ENCODE assay signal across 1 cellular context in the genomic region with DNA sequence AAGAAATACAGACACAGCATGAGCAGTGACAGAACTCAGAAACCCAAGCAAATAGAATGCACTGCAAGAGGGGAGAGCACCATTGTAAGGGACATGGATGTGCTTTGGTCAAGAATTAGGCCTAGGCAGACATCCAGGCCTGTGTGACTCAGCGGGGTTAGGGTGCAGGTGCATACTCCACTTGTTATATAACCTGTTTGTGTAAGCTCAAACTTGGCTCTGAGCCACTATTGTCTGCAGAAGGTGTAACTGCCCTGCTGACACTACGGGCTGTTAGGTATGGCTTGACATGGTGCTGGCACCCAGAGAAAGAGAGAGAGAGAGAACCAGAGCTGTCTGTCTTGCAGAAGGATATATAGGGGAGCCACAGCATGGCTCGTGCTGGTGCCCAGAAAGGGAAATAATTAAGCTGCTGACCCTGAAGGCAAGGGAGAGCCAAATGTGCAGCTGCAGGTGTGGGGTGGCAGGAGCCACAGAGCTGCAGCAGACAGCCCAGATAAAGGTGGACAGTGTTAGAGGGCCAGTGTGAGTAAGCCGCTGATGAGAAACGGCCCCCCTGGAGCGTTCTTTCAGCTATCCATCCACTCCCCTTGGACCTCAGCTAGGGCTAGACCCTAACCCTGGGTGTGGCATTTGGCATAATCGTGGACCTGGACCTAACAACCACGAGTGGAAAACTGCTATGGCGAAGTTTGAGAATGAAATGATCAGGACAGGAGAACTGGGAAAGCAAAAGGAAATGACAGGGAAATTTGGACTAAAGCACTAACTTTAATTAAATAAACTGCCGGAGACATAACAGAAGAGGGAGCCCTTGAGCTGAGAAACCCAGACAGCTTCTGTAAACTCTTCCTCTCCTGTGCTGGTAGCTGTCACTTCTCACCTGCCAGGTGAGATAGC.
TF ChIP-seq lines count a peak whose summit lies in the region.

No MANE protein-coding gene starts in this region.

TF ChIP-seq in HepG2, 621 proteins besides CTCF, POLR2A, EP300 and RAD21 (continued from another document):
- TF ChIP-seq, protein P1, sequence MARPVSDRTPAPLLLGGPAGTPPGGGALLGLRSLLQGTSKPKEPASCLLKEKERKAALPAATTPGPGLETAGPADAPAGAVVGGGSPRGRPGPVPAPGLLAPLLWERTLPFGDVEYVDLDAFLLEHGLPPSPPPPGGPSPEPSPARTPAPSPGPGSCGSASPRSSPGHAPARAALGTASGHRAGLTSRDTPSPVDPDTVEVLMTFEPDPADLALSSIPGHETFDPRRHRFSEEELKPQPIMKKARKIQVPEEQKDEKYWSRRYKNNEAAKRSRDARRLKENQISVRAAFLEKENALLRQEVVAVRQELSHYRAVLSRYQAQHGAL (CRISPR knock-in tag; IDR thresholded peaks at IDR 0.05; ENCODE audit: not compliant biosample characterization), result peak; percentile 77
- no peak for TF ChIP-seq RNF2 (conservative IDR thresholded peaks at IDR 0.05; ENCODE audit: low read depth)
- TF ChIP-seq, protein P2, sequence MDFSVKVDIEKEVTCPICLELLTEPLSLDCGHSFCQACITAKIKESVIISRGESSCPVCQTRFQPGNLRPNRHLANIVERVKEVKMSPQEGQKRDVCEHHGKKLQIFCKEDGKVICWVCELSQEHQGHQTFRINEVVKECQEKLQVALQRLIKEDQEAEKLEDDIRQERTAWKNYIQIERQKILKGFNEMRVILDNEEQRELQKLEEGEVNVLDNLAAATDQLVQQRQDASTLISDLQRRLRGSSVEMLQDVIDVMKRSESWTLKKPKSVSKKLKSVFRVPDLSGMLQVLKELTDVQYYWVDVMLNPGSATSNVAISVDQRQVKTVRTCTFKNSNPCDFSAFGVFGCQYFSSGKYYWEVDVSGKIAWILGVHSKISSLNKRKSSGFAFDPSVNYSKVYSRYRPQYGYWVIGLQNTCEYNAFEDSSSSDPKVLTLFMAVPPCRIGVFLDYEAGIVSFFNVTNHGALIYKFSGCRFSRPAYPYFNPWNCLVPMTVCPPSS (IDR thresholded peaks at IDR 0.05), result no peak
- TF ChIP-seq MTF1 (CRISPR knock-in tag; IDR thresholded peaks at IDR 0.05), result no peak
- TF ChIP-seq, protein P3, sequence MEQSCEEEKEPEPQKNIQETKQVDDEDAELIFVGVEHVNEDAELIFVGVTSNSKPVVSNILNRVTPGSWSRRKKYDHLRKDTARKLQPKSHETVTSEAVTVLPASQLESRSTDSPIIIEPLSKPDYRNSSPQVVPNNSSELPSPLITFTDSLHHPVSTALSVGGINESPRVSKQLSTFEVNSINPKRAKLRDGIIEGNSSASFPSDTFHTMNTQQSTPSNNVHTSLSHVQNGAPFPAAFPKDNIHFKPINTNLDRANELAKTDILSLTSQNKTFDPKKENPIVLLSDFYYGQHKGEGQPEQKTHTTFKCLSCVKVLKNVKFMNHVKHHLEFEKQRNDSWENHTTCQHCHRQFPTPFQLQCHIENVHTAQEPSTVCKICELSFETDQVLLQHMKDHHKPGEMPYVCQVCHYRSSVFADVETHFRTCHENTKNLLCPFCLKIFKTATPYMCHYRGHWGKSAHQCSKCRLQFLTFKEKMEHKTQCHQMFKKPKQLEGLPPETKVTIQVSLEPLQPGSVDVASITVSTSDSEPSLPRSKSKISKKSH (CRISPR knock-in tag; IDR thresholded peaks at IDR 0.05; ENCODE audit: borderline replicate concordance), result no peak
- TF ChIP-seq, protein P4, sequence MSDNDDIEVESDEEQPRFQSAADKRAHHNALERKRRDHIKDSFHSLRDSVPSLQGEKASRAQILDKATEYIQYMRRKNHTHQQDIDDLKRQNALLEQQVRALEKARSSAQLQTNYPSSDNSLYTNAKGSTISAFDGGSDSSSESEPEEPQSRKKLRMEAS (IDR thresholded peaks at IDR 0.05), result peak; percentile 65
- peak; percentile 68 for TF ChIP-seq STAG1 (CRISPR knock-in tag; IDR thresholded peaks at IDR 0.05)
- peak; percentile 28; the same call in 1 of the 2 replicates for TF ChIP-seq SAP130 (CRISPR knock-in tag; IDR thresholded peaks at IDR 0.05; ENCODE audit: low read depth)
- peak; percentile 47; the same call in 1 of the 2 replicates for TF ChIP-seq YEATS2 (CRISPR knock-in tag; IDR thresholded peaks at IDR 0.05; ENCODE audit: borderline replicate concordance)
- TF ChIP-seq ZNF17 (CRISPR knock-in tag; IDR thresholded peaks at IDR 0.05), result no peak
- TF ChIP-seq, protein P5, sequence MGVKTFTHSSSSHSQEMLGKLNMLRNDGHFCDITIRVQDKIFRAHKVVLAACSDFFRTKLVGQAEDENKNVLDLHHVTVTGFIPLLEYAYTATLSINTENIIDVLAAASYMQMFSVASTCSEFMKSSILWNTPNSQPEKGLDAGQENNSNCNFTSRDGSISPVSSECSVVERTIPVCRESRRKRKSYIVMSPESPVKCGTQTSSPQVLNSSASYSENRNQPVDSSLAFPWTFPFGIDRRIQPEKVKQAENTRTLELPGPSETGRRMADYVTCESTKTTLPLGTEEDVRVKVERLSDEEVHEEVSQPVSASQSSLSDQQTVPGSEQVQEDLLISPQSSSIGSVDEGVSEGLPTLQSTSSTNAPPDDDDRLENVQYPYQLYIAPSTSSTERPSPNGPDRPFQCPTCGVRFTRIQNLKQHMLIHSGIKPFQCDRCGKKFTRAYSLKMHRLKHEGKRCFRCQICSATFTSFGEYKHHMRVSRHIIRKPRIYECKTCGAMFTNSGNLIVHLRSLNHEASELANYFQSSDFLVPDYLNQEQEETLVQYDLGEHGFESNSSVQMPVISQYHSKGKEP (CRISPR knock-in tag; IDR thresholded peaks at IDR 0.05), result no peak
- TF ChIP-seq, protein P6, sequence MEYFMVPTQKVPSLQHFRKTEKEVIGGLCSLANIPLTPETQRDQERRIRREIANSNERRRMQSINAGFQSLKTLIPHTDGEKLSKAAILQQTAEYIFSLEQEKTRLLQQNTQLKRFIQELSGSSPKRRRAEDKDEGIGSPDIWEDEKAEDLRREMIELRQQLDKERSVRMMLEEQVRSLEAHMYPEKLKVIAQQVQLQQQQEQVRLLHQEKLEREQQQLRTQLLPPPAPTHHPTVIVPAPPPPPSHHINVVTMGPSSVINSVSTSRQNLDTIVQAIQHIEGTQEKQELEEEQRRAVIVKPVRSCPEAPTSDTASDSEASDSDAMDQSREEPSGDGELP (IDR thresholded peaks at IDR 0.05; ENCODE audit: borderline replicate concordance, low read depth), result no peak
- TF ChIP-seq FOXK1 (CRISPR knock-in tag; IDR thresholded peaks at IDR 0.05; ENCODE audit: borderline replicate concordance, low read depth), result 0 out of 2 replicates have a peak, but pooled peaks have one; percentile 45
- no peak for TF ChIP-seq ZNF549 (CRISPR knock-in tag; IDR thresholded peaks at IDR 0.05)
- TF ChIP-seq FOSL2 (CRISPR knock-in tag; IDR thresholded peaks at IDR 0.05), result peak; percentile 96
- TF ChIP-seq, protein P7, sequence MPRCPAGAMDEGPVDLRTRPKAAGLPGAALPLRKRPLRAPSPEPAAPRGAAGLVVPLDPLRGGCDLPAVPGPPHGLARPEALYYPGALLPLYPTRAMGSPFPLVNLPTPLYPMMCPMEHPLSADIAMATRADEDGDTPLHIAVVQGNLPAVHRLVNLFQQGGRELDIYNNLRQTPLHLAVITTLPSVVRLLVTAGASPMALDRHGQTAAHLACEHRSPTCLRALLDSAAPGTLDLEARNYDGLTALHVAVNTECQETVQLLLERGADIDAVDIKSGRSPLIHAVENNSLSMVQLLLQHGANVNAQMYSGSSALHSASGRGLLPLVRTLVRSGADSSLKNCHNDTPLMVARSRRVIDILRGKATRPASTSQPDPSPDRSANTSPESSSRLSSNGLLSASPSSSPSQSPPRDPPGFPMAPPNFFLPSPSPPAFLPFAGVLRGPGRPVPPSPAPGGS (CRISPR knock-in tag; IDR thresholded peaks at IDR 0.05), result no peak
- no peak for TF ChIP-seq SOX6 (IDR thresholded peaks at IDR 0.05)
- peak; percentile 98 for TF ChIP-seq SOX6 (CRISPR knock-in tag; IDR thresholded peaks at IDR 0.05)
- TF ChIP-seq, protein P8, sequence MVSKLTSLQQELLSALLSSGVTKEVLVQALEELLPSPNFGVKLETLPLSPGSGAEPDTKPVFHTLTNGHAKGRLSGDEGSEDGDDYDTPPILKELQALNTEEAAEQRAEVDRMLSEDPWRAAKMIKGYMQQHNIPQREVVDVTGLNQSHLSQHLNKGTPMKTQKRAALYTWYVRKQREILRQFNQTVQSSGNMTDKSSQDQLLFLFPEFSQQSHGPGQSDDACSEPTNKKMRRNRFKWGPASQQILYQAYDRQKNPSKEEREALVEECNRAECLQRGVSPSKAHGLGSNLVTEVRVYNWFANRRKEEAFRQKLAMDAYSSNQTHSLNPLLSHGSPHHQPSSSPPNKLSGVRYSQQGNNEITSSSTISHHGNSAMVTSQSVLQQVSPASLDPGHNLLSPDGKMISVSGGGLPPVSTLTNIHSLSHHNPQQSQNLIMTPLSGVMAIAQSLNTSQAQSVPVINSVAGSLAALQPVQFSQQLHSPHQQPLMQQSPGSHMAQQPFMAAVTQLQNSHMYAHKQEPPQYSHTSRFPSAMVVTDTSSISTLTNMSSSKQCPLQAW (CRISPR knock-in tag; IDR thresholded peaks at IDR 0.05), result no peak
- TF ChIP-seq ZNF256 (CRISPR knock-in tag; conservative IDR thresholded peaks at IDR 0.05), result no peak
- no peak for TF ChIP-seq GABPB1 (CRISPR knock-in tag; IDR thresholded peaks at IDR 0.05)
- no peak for TF ChIP-seq HNRNPK (IDR thresholded peaks at IDR 0.05; ENCODE audit: low read depth, low read length, poor library complexity, severe bottlenecking)
- TF ChIP-seq, protein P9, sequence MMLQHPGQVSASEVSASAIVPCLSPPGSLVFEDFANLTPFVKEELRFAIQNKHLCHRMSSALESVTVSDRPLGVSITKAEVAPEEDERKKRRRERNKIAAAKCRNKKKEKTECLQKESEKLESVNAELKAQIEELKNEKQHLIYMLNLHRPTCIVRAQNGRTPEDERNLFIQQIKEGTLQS (CRISPR knock-in tag; IDR thresholded peaks at IDR 0.05), result 0 out of 2 replicates have a peak, but pooled peaks have one; percentile 50
- no peak for TF ChIP-seq ZNF839 (CRISPR knock-in tag; IDR thresholded peaks at IDR 0.05; ENCODE audit: borderline replicate concordance)
- peak; percentile 50; the same call in 1 of the 2 replicates for TF ChIP-seq HNF4G (IDR thresholded peaks at IDR 0.05; ENCODE audit: borderline replicate concordance, low read depth, low read length)
- peak; percentile 53; the same call in 1 of the 2 replicates for TF ChIP-seq HNF4G (CRISPR knock-in tag; IDR thresholded peaks at IDR 0.05; ENCODE audit: borderline replicate concordance, low read depth)
- no peak for TF ChIP-seq HES4 (CRISPR knock-in tag; IDR thresholded peaks at IDR 0.05; ENCODE audit: borderline replicate concordance)
- no peak for TF ChIP-seq ZNF343 (CRISPR knock-in tag; IDR thresholded peaks at IDR 0.05)
TF ChIP-seq in HepG2: peak in this region for 85.
